ENCODE assay signal across 16 cellular contexts in the genomic region with DNA sequence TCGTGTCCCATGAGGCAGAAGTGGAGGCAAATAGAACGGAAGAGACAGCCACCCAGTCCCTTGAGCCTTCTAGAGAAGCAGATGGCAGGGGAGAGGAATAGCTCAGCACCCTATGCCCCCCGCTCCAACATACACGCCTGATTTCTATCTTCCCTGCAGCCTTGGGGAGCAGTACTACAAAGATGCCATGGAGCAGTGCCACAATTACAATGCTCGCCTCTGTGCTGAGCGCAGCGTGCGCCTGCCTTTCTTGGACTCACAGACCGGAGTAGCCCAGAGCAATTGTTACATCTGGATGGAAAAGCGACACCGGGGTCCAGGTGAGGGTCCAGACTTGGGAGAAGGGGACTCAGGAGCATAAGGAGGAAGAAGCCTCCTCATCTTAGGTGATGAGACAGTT. TPM values are rescaled to one million over a fixed set of nuclear protein-coding genes. Genes with fewer than 3 reads are reported as not detected.
DNase-seq lines count a peak whose midpoint lies in the region; ATAC-seq lines count a peak whose summit lies in the region.
"Had no signal": no experiment of that assay in that cellular context is flagged by ENCODE, and none has a peak within 500 bp of the region (broad histone marks: within the 10 kb centered on the region; RNA-seq: fewer than 3 reads in every experiment).

No MANE protein-coding gene starts in this region.

- no peak overlapping the region for H3K4me3 ChIP-seq in adipocyte (ENCODE audit: low read length)
- H3K4me3 ChIP-seq: GM23338 had no signal

- peaks cover 5 to 8% of the 10 kb centered on the region in 2 donors for H3K36me3 Mint-ChIP-seq in activated naive CD4-positive, alpha-beta T cell treated with anti-CD3 and anti-CD28 coated beads, Interleukin-2, amount 50 U/mL, for 72 hours
- H3K36me3 Mint-ChIP-seq in naive thymus-derived CD8-positive, alpha-beta T cell: peaks cover 0 to 70% (median 11%) of the 10 kb centered on the region in 3 donors

- peaks cover 4% of the 10 kb centered on the region for H3K4me1 ChIP-seq in adipocyte (ENCODE audit: control insufficient read depth, insufficient read depth, low read length)
- H3K4me1 ChIP-seq: Caco-2 had no signal

- H3K27me3 Mint-ChIP-seq in naive thymus-derived CD8-positive, alpha-beta T cell: no peaks in the 10 kb centered on the region

- peak overlapping the region; percentile 4 for H3K9ac ChIP-seq in adipocyte (ENCODE audit: low read length)

- no peak for ATAC-seq in activated naive CD4-positive, alpha-beta T cell treated with anti-CD3 and anti-CD28 coated beads, Interleukin-2, amount 50 U/mL, for 72 hours
- ATAC-seq in naive thymus-derived CD8-positive, alpha-beta T cell: no peak
- no peak for ATAC-seq in HG02678 (IDR thresholded peaks at IDR 0.05; ENCODE audit: unreplicated experiment)
- ATAC-seq: GM23338, Panc1 had no signal

- H3K9me3 ChIP-seq in adipocyte (ENCODE audit: control insufficient read depth, low read length): no peaks in the 10 kb centered on the region
- H3K9me3 ChIP-seq: Caco-2 had no signal

- peaks cover 61% of the 10 kb centered on the region for H3K36me3 ChIP-seq in adipocyte (ENCODE audit: control insufficient read depth, insufficient read depth, low read length, severe bottlenecking)

- H3K9me3 Mint-ChIP-seq in activated naive CD4-positive, alpha-beta T cell treated with anti-CD3 and anti-CD28 coated beads, Interleukin-2, amount 50 U/mL, for 72 hours: no peaks in the 10 kb centered on the region
- H3K9me3 Mint-ChIP-seq in naive thymus-derived CD8-positive, alpha-beta T cell: no peaks in the 10 kb centered on the region
- H3K9me3 Mint-ChIP-seq: GM23338 had no signal

- H3K4me3 Mint-ChIP-seq in naive thymus-derived CD8-positive, alpha-beta T cell: peak overlapping the region in 1 of 10 donors; percentile 14
- H3K4me3 Mint-ChIP-seq: CD14-positive monocyte, GM23338 had no signal

- H3K27ac Mint-ChIP-seq in activated naive CD4-positive, alpha-beta T cell treated with anti-CD3 and anti-CD28 coated beads, Interleukin-2, amount 50 U/mL, for 72 hours: peak overlapping the region; percentile 41 to 81
- peak overlapping the region in 3 of 10 donors; percentile 22 to 57 (median 30) for H3K27ac Mint-ChIP-seq in naive thymus-derived CD8-positive, alpha-beta T cell
- H3K27ac Mint-ChIP-seq: GM23338 had no signal

- DNase-seq in activated naive CD4-positive, alpha-beta T cell treated with anti-CD3 and anti-CD28 coated beads, Interleukin-2, amount 50 U/mL, for 72 hours (ENCODE audit: low spot score in 2 of 2): no peak
- no peak for DNase-seq in activated naive CD4-positive, alpha-beta T cell (lab: John Stamatoyannopoulos, UW)
- no peak for DNase-seq in adipocyte (ENCODE audit: low read depth)
- peak; percentile 28 for DNase-seq in midbrain (lab: John Stamatoyannopoulos, UW)
- no peak for DNase-seq in stimulated activated naive CD4-positive, alpha-beta T cell (lab: John Stamatoyannopoulos, UW)
- DNase-seq in naive thymus-derived CD8-positive, alpha-beta T cell: no peak
- DNase-seq: Caco-2, DMS153, KBM-7, NCI-H1436 treated with DMSO at 0.1 percent for 48 hours, NCI-H2029 treated with DMSO at 0.1 percent for 48 hours, NCI-H2171 treated with DMSO at 0.1 percent for 48 hours had no signal

- peaks cover 19 to 41% (median 31%) of the 10 kb centered on the region in 4 donors for H3K4me1 Mint-ChIP-seq in naive thymus-derived CD8-positive, alpha-beta T cell

- no peaks in the 10 kb centered on the region for H3K27me3 ChIP-seq in adipocyte (replicated peaks; ENCODE audit: control insufficient read depth, insufficient read depth, low read length)

- POLR2A ChIA-PET in naive thymus-derived CD8-positive, alpha-beta T cell (lab: Charles Lee): no interaction called here

RNA-seq across cellular contexts. Expression of gene DPF2, which starts 6.6 kb away (rescaled TPM):
- total RNA-seq in activated naive CD4-positive, alpha-beta T cell treated with anti-CD3 and anti-CD28 coated beads, Interleukin-2, amount 50 U/mL, for 72 hours: 10 to 100 TPM; 75.3 to 79.4 TPM
- total RNA-seq in naive thymus-derived CD8-positive, alpha-beta T cell: 100 to 1,000 TPM in 1 of 2 experiments, 10 to 100 TPM in 1; 96.5 to 100 TPM
- polyA plus RNA-seq in naive thymus-derived CD8-positive, alpha-beta T cell: 10 to 100 TPM; 48.3 to 64.9 (median 51.3) TPM

RNA-seq across cellular contexts. Expression of gene TIGD3, which starts 14.3 kb away (rescaled TPM):
- 1 to 10 TPM in 1 of 2 donors, under 1 TPM in 1; 0.76 to 4.0 TPM for total RNA-seq in activated naive CD4-positive, alpha-beta T cell treated with anti-CD3 and anti-CD28 coated beads, Interleukin-2, amount 50 U/mL, for 72 hours
- 1 to 10 TPM; 1.5 to 1.9 TPM for total RNA-seq in naive thymus-derived CD8-positive, alpha-beta T cell
- under 1 TPM; 0.15 to 0.67 (median 0.21) TPM for polyA plus RNA-seq in naive thymus-derived CD8-positive, alpha-beta T cell

RNA-seq across cellular contexts. Expression of gene CDC42EP2, which starts 25.6 kb away (rescaled TPM):
- 1 to 10 TPM; 3.5 to 3.9 TPM for total RNA-seq in activated naive CD4-positive, alpha-beta T cell treated with anti-CD3 and anti-CD28 coated beads, Interleukin-2, amount 50 U/mL, for 72 hours
- 1 to 10 TPM in 1 of 2 experiments, not detected in 1; 1.4 TPM for total RNA-seq in naive thymus-derived CD8-positive, alpha-beta T cell
- polyA plus RNA-seq in naive thymus-derived CD8-positive, alpha-beta T cell: not detected

RNA-seq across cellular contexts. Expression of gene SLC25A45, which starts 42.2 kb away (rescaled TPM):
- total RNA-seq in activated naive CD4-positive, alpha-beta T cell treated with anti-CD3 and anti-CD28 coated beads, Interleukin-2, amount 50 U/mL, for 72 hours: 10 to 100 TPM in 1 of 2 donors, 1 to 10 TPM in 1; 9.7 to 18.5 TPM
- 10 to 100 TPM; 22.2 to 23.4 TPM for total RNA-seq in naive thymus-derived CD8-positive, alpha-beta T cell
- 10 to 100 TPM; 10.8 to 19.2 (median 11.0) TPM for polyA plus RNA-seq in naive thymus-derived CD8-positive, alpha-beta T cell

RNA-seq across cellular contexts. Expression of gene FRMD8, which starts 46.2 kb away (rescaled TPM):
- 10 to 100 TPM; 39.7 to 53.4 TPM for total RNA-seq in activated naive CD4-positive, alpha-beta T cell treated with anti-CD3 and anti-CD28 coated beads, Interleukin-2, amount 50 U/mL, for 72 hours
- 10 to 100 TPM; 48.6 to 55.0 TPM for total RNA-seq in naive thymus-derived CD8-positive, alpha-beta T cell
- polyA plus RNA-seq in naive thymus-derived CD8-positive, alpha-beta T cell: 10 to 100 TPM; 34.5 to 42.6 (median 35.4) TPM
